ENCODE assay signal across 7 cellular contexts in genomic region chr5:152560508-152561137, GRCh38.
DNase-seq lines count a peak whose midpoint lies in the region; ATAC-seq, FAIRE-seq and TF ChIP-seq lines count a peak whose summit lies in the region.

No MANE protein-coding gene starts in this region.

- CTCF ChIA-PET in endothelial cell of umbilical vein (lab: Charles Lee), result interaction anchor here (0.7 to 2.7 kb wide), 2 partner anchors 1151 to 1405 kb away, joined by 3 to 94 read pairs; no protein-coding TSS in a partner anchor

- H3K36me3 ChIP-seq in GM06990 (ENCODE audit: control insufficient read depth, insufficient read depth, low read length) (no peaks in the 10 kb centered on the region), endothelial cell of umbilical vein (ENCODE audit: control insufficient read depth in 2 of 2, extremely low read depth in 1 of 2, insufficient read depth in 2 of 2, low read length in 2 of 2) (no peaks in the 10 kb centered on the region), mesendoderm (ENCODE audit: control insufficient read depth, insufficient read depth, low read length) (no peaks in the 10 kb centered on the region), thyroid gland (no peaks in the 10 kb centered on the region)

- H3K4me3 ChIP-seq in GM06990 (replicated peaks; ENCODE audit: low read depth, low read length), result no peak overlapping the region
- H3K4me3 ChIP-seq in endothelial cell of umbilical vein (replicated peaks in 1 of 3; ENCODE audit: insufficient read depth in 1 of 3, low read depth in 1 of 3, low read length in 3 of 3), result no peak overlapping the region
- H3K4me3 ChIP-seq in mesendoderm (ENCODE audit: low read length), result no peak overlapping the region
- H3K4me3 ChIP-seq in thyroid gland (replicated peaks in 1 of 3), result no peak overlapping the region

- no peak overlapping the region for H2BK120ac ChIP-seq in mesendoderm (ENCODE audit: low read depth, low read length)

- H3K9me3 ChIP-seq in endothelial cell of umbilical vein (replicated peaks; ENCODE audit: control insufficient read depth, insufficient read depth, low read length) (no peaks in the 10 kb centered on the region), thyroid gland (no peaks in the 10 kb centered on the region)

- H3K27ac ChIP-seq in endothelial cell of umbilical vein (ENCODE audit: insufficient read depth, low read depth, low read length) (no peak overlapping the region), mesendoderm (ENCODE audit: low read depth, low read length) (no peak overlapping the region), thyroid gland (no peak overlapping the region)

- peak; percentile 64 for ATAC-seq in GM21515 (IDR thresholded peaks at IDR 0.05; ENCODE audit: unreplicated experiment)

- no peak overlapping the region for H3K9ac ChIP-seq in endothelial cell of umbilical vein (replicated peaks; ENCODE audit: extremely low read depth, insufficient read depth, low read length)
- no peak overlapping the region for H3K9ac ChIP-seq in mesendoderm (ENCODE audit: low read length)

- H3K27me3 ChIP-seq in GM06990 (replicated peaks; ENCODE audit: control insufficient read depth, insufficient read depth, low read length) (no peaks in the 10 kb centered on the region; the same call in 1 of the 2 replicates), endothelial cell of umbilical vein (ENCODE audit: control insufficient read depth in 2 of 2, insufficient read depth in 2 of 2, low read length in 2 of 2) (no peaks in the 10 kb centered on the region), mesendoderm (ENCODE audit: insufficient read depth, low read length, poor library complexity) (no peaks in the 10 kb centered on the region), thyroid gland (no peaks in the 10 kb centered on the region)

- no peak overlapping the region for H3K4ac ChIP-seq in mesendoderm (ENCODE audit: low read depth, low read length)

- H3K9me1 ChIP-seq in endothelial cell of umbilical vein (replicated peaks; ENCODE audit: control insufficient read depth, extremely low read depth, insufficient read depth, low read length), result no peaks in the 10 kb centered on the region

- DNase-seq in GM06990 (ENCODE audit: extremely low read depth, insufficient read length) (no peak), Kasumi-1 (lab: John Stamatoyannopoulos, UW) (peak; percentile 30 to 33), SK-N-DZ (ENCODE audit: low spot score) (peak; percentile 41), endothelial cell of umbilical vein (ENCODE audit: low read depth, low spot score) (peak; percentile 24), mesendoderm (peak; percentile 83), thyroid gland (peak; percentile 75 to 82)

- intact Hi-C loops in endothelial cell of umbilical vein (cut with micrococcal nuclease) (loop anchor here (1.0 kb wide), 2 partner anchors 1151 to 1405 kb away; no protein-coding TSS in a partner anchor), thyroid gland (cut with DNase I) (loop anchor here (5.0 kb wide), 1 partner anchor 587 kb away; no protein-coding TSS in a partner anchor)

- no peak overlapping the region for H2AFZ ChIP-seq in endothelial cell of umbilical vein (ENCODE audit: low read depth, low read length)

- no peaks in the 10 kb centered on the region for H3K79me2 ChIP-seq in endothelial cell of umbilical vein (ENCODE audit: control insufficient read depth, insufficient read depth, low read length)
- H3K79me2 ChIP-seq in mesendoderm (ENCODE audit: control insufficient read depth, insufficient read depth, low read length), result no peaks in the 10 kb centered on the region

- no peaks in the 10 kb centered on the region for H3K4me1 ChIP-seq in endothelial cell of umbilical vein (ENCODE audit: control insufficient read depth, extremely low read depth, insufficient read depth, low read length)
- no peaks in the 10 kb centered on the region for H3K4me1 ChIP-seq in mesendoderm (ENCODE audit: control insufficient read depth, low read depth, low read length)
- no peaks in the 10 kb centered on the region for H3K4me1 ChIP-seq in thyroid gland

- FAIRE-seq in endothelial cell of umbilical vein (lab: Jason Lieb, UNC), result peak; percentile 12

- no TSS peak for BruUV-seq in endothelial cell of umbilical vein (replicated peaks; lab: Mats Ljungman, UMichigan)

- POLR2A ChIA-PET in endothelial cell of umbilical vein (lab: Charles Lee), result no interaction called here

- no peaks in the 10 kb centered on the region for H3K79me1 ChIP-seq in mesendoderm (ENCODE audit: low read length)

- no peak overlapping the region for H3K56ac ChIP-seq in mesendoderm (ENCODE audit: low read length)

- WGBS in mesendoderm (ENCODE audit: extremely low coverage, insufficient coverage, low lambda C conversion rate), result no CpG with 5 or more reads among the region's 6 CpGs
- WGBS in thyroid gland, 2 donors, result 36 to 37% methylated on average over 6 of the region's 6 CpGs

- no peaks in the 10 kb centered on the region for H4K20me1 ChIP-seq in endothelial cell of umbilical vein (replicated peaks; ENCODE audit: control insufficient read depth, extremely low read depth, insufficient read depth, low read length)

- dilution Hi-C loops in endothelial cell of umbilical vein (cut with MboI; ENCODE audit: extremely low pct_ligation_motif_present, low sequenced_read_pairs), result no loop called here

- no peak overlapping the region for H2BK5ac ChIP-seq in mesendoderm (ENCODE audit: low read length)

- H2AK5ac ChIP-seq in mesendoderm (ENCODE audit: low read length), result no peak overlapping the region

- H3K4me2 ChIP-seq in endothelial cell of umbilical vein (ENCODE audit: insufficient read depth, low read length) (no peak overlapping the region), mesendoderm (ENCODE audit: low read length) (no peak overlapping the region)

- no peak overlapping the region for H4K5ac ChIP-seq in mesendoderm (ENCODE audit: low read length)

- no peak overlapping the region for H3K23ac ChIP-seq in mesendoderm (ENCODE audit: low read length)

- no peak overlapping the region for H4K8ac ChIP-seq in mesendoderm (ENCODE audit: low read depth, low read length)

- H3K18ac ChIP-seq in mesendoderm (ENCODE audit: low read length), result no peak overlapping the region

- TF ChIP-seq POLR2A in endothelial cell of umbilical vein (IDR thresholded peaks at IDR 0.05; ENCODE audit: low read depth, low read length) (no peak), thyroid gland (IDR thresholded peaks at IDR 0.05) (no peak)

- H2BK15ac ChIP-seq in mesendoderm (replicated peaks; ENCODE audit: low read depth), result no peak overlapping the region

- TF ChIP-seq CTCF in GM06990 (IDR thresholded peaks at IDR 0.05; ENCODE audit: insufficient read depth, low read length, poor library complexity, severe bottlenecking) (peak; percentile 88), endothelial cell of umbilical vein (IDR thresholded peaks at IDR 0.05; ENCODE audit: extremely low read depth in 1 of 2, insufficient read depth in 1 of 2, low read depth in 1 of 2, low read length in 2 of 2) (peak; percentile 57 to 63), thyroid gland (IDR thresholded peaks at IDR 0.05) (peak; percentile 55 to 85 (median 75))

TF ChIP-seq in endothelial cell of umbilical vein, 7 proteins besides CTCF, POLR2A, EP300 and RAD21:
- TF ChIP-seq MYC (IDR thresholded peaks at IDR 0.05; ENCODE audit: low read depth, low read length) (no peak), EZH2 (IDR thresholded peaks at IDR 0.05; ENCODE audit: borderline replicate concordance, low read depth, low read length, severe bottlenecking) (no peak), GATA2 (IDR thresholded peaks at IDR 0.05; ENCODE audit: insufficient read depth, insufficient read length, low read depth, low read length) (no peak), POLR2AphosphoS5 (IDR thresholded peaks at IDR 0.05; ENCODE audit: insufficient read depth, low read depth, low read length) (no peak)
TF ChIP-seq in endothelial cell of umbilical vein: peak in this region for 0.
